In the genomic region with DNA sequence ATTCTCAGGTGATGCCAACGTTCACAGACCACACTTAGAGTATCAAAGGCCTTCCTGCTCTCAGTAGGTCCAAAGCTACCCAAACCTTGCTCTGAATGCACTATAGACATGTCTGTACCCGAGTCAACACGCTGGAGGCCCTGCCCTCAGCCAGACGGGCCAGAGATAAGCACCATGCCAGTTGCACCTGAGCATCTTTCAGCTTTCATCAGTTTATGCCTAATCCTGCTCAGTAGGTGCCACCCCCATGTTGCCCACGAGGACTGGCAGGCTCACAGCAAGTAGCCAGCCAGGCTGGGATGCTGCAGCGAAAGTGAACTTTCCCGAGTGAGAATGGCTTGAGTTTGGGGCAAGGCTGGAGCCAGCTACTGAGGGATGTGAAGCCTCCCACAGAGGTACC, we compare ENCODE assay signal across 7 cellular contexts. TPM values are rescaled to one million over a fixed set of nuclear protein-coding genes. Genes with fewer than 3 reads are reported as not detected.
DNase-seq lines count a peak whose midpoint lies in the region; ATAC-seq, FAIRE-seq and TF ChIP-seq lines count a peak whose summit lies in the region.
"Not testable (repeated sequence)": the region's sequence is repeated elsewhere in the genome, so short reads cannot be mapped to it uniquely, and the experiment has no call there.

No MANE protein-coding gene starts in this region.

- not testable (repeated sequence) for H3K4me3 ChIP-seq in IMR-90 (ENCODE audit: insufficient read depth, low read depth, low read length); bronchial epithelial cell (ENCODE audit: low read depth, low read length); naive thymus-derived CD4-positive, alpha-beta T cell (ENCODE audit: low read length)

- H3K27me3 ChIP-seq in IMR-90 (ENCODE audit: control insufficient read depth, insufficient read depth, low read length); bronchial epithelial cell (ENCODE audit: control insufficient read depth, insufficient read depth, low read length); naive thymus-derived CD4-positive, alpha-beta T cell (ENCODE audit: control insufficient read depth in 2 of 2, insufficient read depth in 2 of 2, low read length in 2 of 2): not testable (repeated sequence)

- peak overlapping the region; percentile 13 for H2BK5ac ChIP-seq in IMR-90 (ENCODE audit: low read depth, low read length, poor library complexity, severe bottlenecking)

- not testable (repeated sequence) for H3K9ac ChIP-seq in IMR-90 (ENCODE audit: low read depth, low read length)

- not testable (repeated sequence) for TF ChIP-seq RAD21 in IMR-90 (IDR thresholded peaks at IDR 0.05; ENCODE audit: low read length)

- not testable (repeated sequence) for H4K8ac ChIP-seq in IMR-90 (ENCODE audit: low read depth in 2 of 2, low read length in 2 of 2)

- TF ChIP-seq CTCF in IMR-90 (conservative IDR thresholded peaks at IDR 0.05; ENCODE audit: low read depth, low read length); bronchial epithelial cell (IDR thresholded peaks at IDR 0.05; ENCODE audit: insufficient read depth, low read length, severe bottlenecking): not testable (repeated sequence)

- in situ Hi-C loops in IMR-90 (cut with MboI; ENCODE audit: low sequenced_read_pairs) = not testable (repeated sequence)

- POLR2A ChIA-PET in IMR-90 (lab: Charles Lee; ENCODE audit: unreplicated experiment); naive thymus-derived CD4-positive, alpha-beta T cell (lab: Charles Lee): not testable (repeated sequence)

- not testable (repeated sequence) for BruUV-seq in IMR-90 (replicated peaks; lab: Mats Ljungman, UMichigan)

- 100% methylated on average over 1 of the region's 7 CpGs; no CpG with 5 or more reads in 1 of the 2 experiments for WGBS in IMR-90 (ENCODE audit: extremely low coverage in 2 of 2, insufficient read length in 1 of 2), 2 experiments

- H3K27ac ChIP-seq in IMR-90 (ENCODE audit: insufficient read depth, low read length); naive thymus-derived CD4-positive, alpha-beta T cell (ENCODE audit: low read depth, low read length): not testable (repeated sequence)

- not testable (repeated sequence) for H3K27ac Mint-ChIP-seq in activated naive CD4-positive, alpha-beta T cell treated with anti-CD3 and anti-CD28 coated beads for 36 hours
- H3K27ac Mint-ChIP-seq in naive thymus-derived CD4-positive, alpha-beta T cell = peak overlapping the region in 5 of 9 donors; percentile 17 to 75 (median 38)
- peak overlapping the region; percentile 40 to 42 for H3K27ac Mint-ChIP-seq in stimulated activated naive CD8-positive, alpha-beta T cell treated with anti-CD3 and anti-CD28 coated beads, Interleukin-15, amount 100 ng/mL, for 72 hours

- intact Hi-C loops in IMR-90 (cut with micrococcal nuclease); activated naive CD4-positive, alpha-beta T cell treated with anti-CD3 and anti-CD28 coated beads for 36 hours (cut with micrococcal nuclease); naive thymus-derived CD4-positive, alpha-beta T cell (cut with micrococcal nuclease): not testable (repeated sequence)

- H3K4me3 Mint-ChIP-seq in activated naive CD4-positive, alpha-beta T cell treated with anti-CD3 and anti-CD28 coated beads for 36 hours; stimulated activated naive CD8-positive, alpha-beta T cell treated with anti-CD3 and anti-CD28 coated beads, Interleukin-15, amount 100 ng/mL, for 72 hours: not testable (repeated sequence)
- peak overlapping the region in 2 of 10 donors; percentile 32 to 50 for H3K4me3 Mint-ChIP-seq in naive thymus-derived CD4-positive, alpha-beta T cell

- H2AFZ ChIP-seq in IMR-90 (replicated peaks; ENCODE audit: low read length, poor library complexity) = not testable (repeated sequence)

- CTCF ChIA-PET in IMR-90 (lab: Yijun Ruan, JAX); naive thymus-derived CD4-positive, alpha-beta T cell (lab: Charles Lee): not testable (repeated sequence)
- CTCF ChIA-PET in activated naive CD4-positive, alpha-beta T cell treated with anti-CD3 and anti-CD28 coated beads for 36 hours (lab: Charles Lee) = interaction anchor here (1.5 kb wide), 1 partner anchor 166 kb away, joined by 4 read pairs; no protein-coding TSS in a partner anchor

- H3K4ac ChIP-seq in IMR-90 (ENCODE audit: low read depth, low read length) = not testable (repeated sequence)

- not testable (repeated sequence) for H4K20me1 ChIP-seq in IMR-90 (ENCODE audit: insufficient read depth, low read length)

- H3K36me3 ChIP-seq in IMR-90 (ENCODE audit: control insufficient read depth, insufficient read depth, low read length); bronchial epithelial cell (ENCODE audit: control insufficient read depth, insufficient read depth, low read length); naive thymus-derived CD4-positive, alpha-beta T cell (ENCODE audit: control insufficient read depth in 2 of 3, insufficient read depth in 3 of 3, low read length in 3 of 3): not testable (repeated sequence)

- H4K5ac ChIP-seq in IMR-90 (ENCODE audit: low read depth, low read length) = not testable (repeated sequence)

- FAIRE-seq in bronchial epithelial cell (lab: Jason Lieb, UNC) = not testable (repeated sequence)

- H3K4me1 Mint-ChIP-seq in activated naive CD4-positive, alpha-beta T cell treated with anti-CD3 and anti-CD28 coated beads for 36 hours (ENCODE audit: low read depth) = not testable (repeated sequence)
- peaks cover 0 to 23% (median 9%) of the 10 kb centered on the region in 7 donors for H3K4me1 Mint-ChIP-seq in naive thymus-derived CD4-positive, alpha-beta T cell
- peaks cover 25% of the 10 kb centered on the region for H3K4me1 Mint-ChIP-seq in stimulated activated naive CD8-positive, alpha-beta T cell treated with anti-CD3 and anti-CD28 coated beads, Interleukin-15, amount 100 ng/mL, for 72 hours

- DNase-seq in IMR-90; naive thymus-derived CD4-positive, alpha-beta T cell; stimulated activated naive CD8-positive, alpha-beta T cell treated with anti-CD3 and anti-CD28 coated beads, Interleukin-15, amount 100 ng/mL, for 72 hours: not testable (repeated sequence)
- peak; percentile 2 for DNase-seq in SK-N-DZ (ENCODE audit: low spot score)
- peak; percentile 66 for DNase-seq in activated CD8-positive, alpha-beta memory T cell treated with anti-CD3 and anti-CD28 coated beads for 24 hours
- peak; percentile 12 for DNase-seq in activated naive CD4-positive, alpha-beta T cell treated with anti-CD3 and anti-CD28 coated beads for 36 hours
- peak; percentile 41 for DNase-seq in bronchial epithelial cell (ENCODE audit: low read depth)

- H3K9me3 ChIP-seq in IMR-90 (ENCODE audit: control insufficient read depth, insufficient read depth, low read length); naive thymus-derived CD4-positive, alpha-beta T cell (ENCODE audit: control insufficient read depth in 2 of 3, low read length in 3 of 3): not testable (repeated sequence)

- not testable (repeated sequence) for H4K91ac ChIP-seq in IMR-90 (ENCODE audit: insufficient read depth, low read depth, low read length)

- not testable (repeated sequence) for H3K14ac ChIP-seq in IMR-90 (replicated peaks; ENCODE audit: low read depth, low read length)

- H2BK120ac ChIP-seq in IMR-90 (ENCODE audit: low read depth, low read length) = not testable (repeated sequence)

- not testable (repeated sequence) for H3K4me1 ChIP-seq in IMR-90 (ENCODE audit: control insufficient read depth, insufficient read depth, low read length)
- H3K4me1 ChIP-seq in naive thymus-derived CD4-positive, alpha-beta T cell (ENCODE audit: control insufficient read depth in 2 of 2, insufficient read depth in 2 of 2, low read length in 2 of 2) = peaks cover 4 to 16% of the 10 kb centered on the region in 2 donors

- TF ChIP-seq POLR2A in IMR-90 (IDR thresholded peaks at IDR 0.05; ENCODE audit: low read depth, low read length) = not testable (repeated sequence)

- H3K9me3 Mint-ChIP-seq in activated naive CD4-positive, alpha-beta T cell treated with anti-CD3 and anti-CD28 coated beads for 36 hours; naive thymus-derived CD4-positive, alpha-beta T cell; stimulated activated naive CD8-positive, alpha-beta T cell treated with anti-CD3 and anti-CD28 coated beads, Interleukin-15, amount 100 ng/mL, for 72 hours: not testable (repeated sequence)

- H3K27me3 Mint-ChIP-seq in activated naive CD4-positive, alpha-beta T cell treated with anti-CD3 and anti-CD28 coated beads for 36 hours (ENCODE audit: low read depth); naive thymus-derived CD4-positive, alpha-beta T cell; stimulated activated naive CD8-positive, alpha-beta T cell treated with anti-CD3 and anti-CD28 coated beads, Interleukin-15, amount 100 ng/mL, for 72 hours: not testable (repeated sequence)

- H2AK9ac ChIP-seq in IMR-90 (replicated peaks; ENCODE audit: low read depth, low read length, poor library complexity) = not testable (repeated sequence)

- ATAC-seq in IMR-90 (ENCODE audit: low read depth); naive thymus-derived CD4-positive, alpha-beta T cell; stimulated activated naive CD8-positive, alpha-beta T cell treated with anti-CD3 and anti-CD28 coated beads, Interleukin-15, amount 100 ng/mL, for 72 hours: not testable (repeated sequence)

- H3K56ac ChIP-seq in IMR-90 (ENCODE audit: extremely low read depth, insufficient read depth, low read length) = not testable (repeated sequence)

- H3K36me3 Mint-ChIP-seq in activated naive CD4-positive, alpha-beta T cell treated with anti-CD3 and anti-CD28 coated beads for 36 hours (ENCODE audit: low read depth); naive thymus-derived CD4-positive, alpha-beta T cell: not testable (repeated sequence)

- H3K23ac ChIP-seq in IMR-90 (ENCODE audit: low read depth, low read length) = not testable (repeated sequence)

- H2BK20ac ChIP-seq in IMR-90 (ENCODE audit: low read depth, low read length) = not testable (repeated sequence)

- dilution Hi-C loops in IMR-90 (cut with HindIII; ENCODE audit: low sequenced_read_pairs, unreplicated experiment) = not testable (repeated sequence)

- H3K4me2 ChIP-seq in IMR-90 (ENCODE audit: low read depth, low read length) = not testable (repeated sequence)

- not testable (repeated sequence) for H2BK15ac ChIP-seq in IMR-90 (ENCODE audit: low read depth, low read length)

- not testable (repeated sequence) for H3K79me1 ChIP-seq in IMR-90 (ENCODE audit: low read depth in 1 of 2, low read length in 2 of 2)

- not testable (repeated sequence) for H3K18ac ChIP-seq in IMR-90 (ENCODE audit: low read depth, low read length)

- H2AK5ac ChIP-seq in IMR-90 (ENCODE audit: low read depth, low read length) = peak overlapping the region; percentile 28; the same call in 1 of the 2 replicates

- H3K9me1 ChIP-seq in IMR-90 (ENCODE audit: insufficient read depth, low read length) = not testable (repeated sequence)

RNA-seq across cellular contexts. Expression of gene POMZP3, which starts 18.6 kb away (rescaled TPM):
- 1.1 and 1.4 TPM in 2 replicates for total RNA-seq in IMR-90 (2012; rRNA removed)
- polyA plus RNA-seq in IMR-90 (2012; rRNA removed) = 4.8 and 5.2 TPM in 2 replicates
- polyA plus RNA-seq in IMR-90 (2012; cell fraction: cytosol; rRNA removed) = 3.0 and 3.1 TPM in 2 replicates
- polyA plus RNA-seq in IMR-90 (2012; cell fraction: nucleus; rRNA removed; ENCODE audit: low replicate concordance) = 4.0 and 4.1 TPM in 2 replicates
- 9.9 and 11.3 TPM in 2 replicates for polyA plus RNA-seq in SK-N-DZ (2014; cell fraction: cytosol; rRNA removed)
- 2.4 and 4.9 TPM in 2 replicates for polyA plus RNA-seq in SK-N-DZ (2014; cell fraction: nucleus; rRNA removed)
- 10 to 100 TPM; 34.4 to 38.7 TPM for total RNA-seq in activated naive CD4-positive, alpha-beta T cell treated with anti-CD3 and anti-CD28 coated beads for 36 hours
- total RNA-seq in bronchial epithelial cell = 2.2 and 2.6 TPM in 2 replicates
- total RNA-seq in naive thymus-derived CD4-positive, alpha-beta T cell = 10 to 100 TPM in 4 of 5 experiments, 1 to 10 TPM in 1; 6.6 to 26.0 (median 23.0) TPM
- 10 to 100 TPM in 1 of 2 donors, 1 to 10 TPM in 1; 2.2 to 19.9 TPM for polyA plus RNA-seq in naive thymus-derived CD4-positive, alpha-beta T cell
